ENCODE assay signal across 8 cellular contexts in the genomic region with DNA sequence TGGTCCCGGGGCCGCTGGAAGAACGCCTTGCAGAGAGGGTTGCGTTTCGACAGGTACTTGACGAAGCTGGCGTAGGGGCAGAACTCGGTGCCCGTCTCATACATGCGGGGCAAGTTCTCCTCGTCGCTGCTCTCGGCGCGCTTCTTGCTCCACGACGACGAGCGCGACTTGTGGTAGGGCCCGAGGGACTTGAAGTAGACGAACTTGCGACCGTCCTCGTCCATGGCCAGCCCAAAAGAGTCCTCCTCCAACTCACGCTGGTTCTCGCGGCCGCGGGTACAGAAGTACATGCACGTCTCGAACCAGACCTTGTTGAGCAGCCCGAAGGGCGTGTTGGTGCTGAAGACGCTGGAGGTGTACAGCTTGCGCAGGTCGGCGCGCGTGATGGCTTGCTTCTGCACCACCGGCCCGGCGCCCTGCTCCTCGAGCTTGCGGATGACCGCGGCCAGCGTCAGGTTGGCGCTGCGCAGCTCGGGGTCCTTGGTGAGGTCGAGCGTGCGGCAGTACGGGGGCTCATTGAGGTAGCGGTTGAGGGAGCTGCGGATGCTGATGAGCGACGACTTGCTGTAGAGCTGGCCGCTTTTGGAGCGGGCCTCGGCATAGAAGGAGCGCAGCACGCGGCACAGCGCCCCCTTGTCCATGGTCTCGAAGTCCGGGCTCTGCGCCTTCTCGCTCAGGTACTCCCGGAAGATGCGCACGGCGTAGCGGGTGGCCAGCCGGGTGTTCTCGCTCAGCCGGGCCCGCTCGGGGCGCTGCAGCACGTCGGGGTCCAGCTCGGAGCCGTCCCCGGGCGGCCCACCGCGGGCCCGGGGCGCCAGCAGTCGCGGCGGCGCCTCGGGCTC. TPM values are rescaled to one million over a fixed set of nuclear protein-coding genes. Genes with fewer than 3 reads are reported as not detected.
DNase-seq lines count a peak whose midpoint lies in the region; TF ChIP-seq lines count a peak whose summit lies in the region.

No MANE protein-coding gene starts in this region.

- TF ChIP-seq CTCF in osteoblast (IDR thresholded peaks at IDR 0.05; ENCODE audit: extremely low read depth, low read depth, low read length) (peak; percentile 35), transverse colon (IDR thresholded peaks at IDR 0.05) (peak in 3 of 5 experiments; percentile 21 to 37 (median 34))

- peaks cover 34% of the 10 kb centered on the region for H3K79me2 ChIP-seq in osteoblast (ENCODE audit: insufficient read depth, low read length)

- peaks cover 23% of the 10 kb centered on the region for H3K4me1 ChIP-seq in HAP-1
- H3K4me1 ChIP-seq in osteoblast (ENCODE audit: insufficient read depth, low read length): peaks cover 12% of the 10 kb centered on the region
- H3K4me1 ChIP-seq in transverse colon: peaks cover 10 to 63% (median 45%) of the 10 kb centered on the region in 4 donors

- peak; percentile 82 for DNase-seq in G401 (ENCODE audit: low spot score)
- no peak for DNase-seq in HAP-1 (ENCODE audit: low spot score in 2 of 2)
- DNase-seq in NCI-H526 treated with DMSO at 0.1 percent for 48 hours (lab: John Stamatoyannopoulos, UW): peak; percentile 63
- DNase-seq in activated naive CD4-positive, alpha-beta T cell treated with anti-CD3 and anti-CD28 coated beads, Interleukin-2, amount 50 U/mL, for 16 hours: peak; percentile 50
- peak; percentile 46 to 91 (median 80) for DNase-seq in head of caudate nucleus
- DNase-seq in osteoblast (ENCODE audit: insufficient read length, low spot score, missing footprints): no peak
- peak; percentile 60 for DNase-seq in transverse colon
- DNase-seq in epidermal melanocyte (ENCODE audit: insufficient read length, low spot score): no peak

- TF ChIP-seq POLR2A in transverse colon (IDR thresholded peaks at IDR 0.05): no peak

- no peaks in the 10 kb centered on the region for H3K27me3 ChIP-seq in HAP-1 (ENCODE audit: low read depth)
- H3K27me3 ChIP-seq in osteoblast (ENCODE audit: insufficient read depth, low read length): peaks cover 25% of the 10 kb centered on the region
- H3K27me3 ChIP-seq in transverse colon: peaks cover 36% of the 10 kb centered on the region

- H3K36me3 ChIP-seq in HAP-1 (replicated peaks): no peaks in the 10 kb centered on the region; the same call in 1 of the 2 replicates
- no peaks in the 10 kb centered on the region for H3K36me3 ChIP-seq in osteoblast (ENCODE audit: insufficient read depth, low read length)
- H3K36me3 ChIP-seq in transverse colon: no peaks in the 10 kb centered on the region

- H3K4me2 ChIP-seq in osteoblast (ENCODE audit: insufficient read depth, low read length): peak overlapping the region; percentile 83

- TF ChIP-seq EP300 in transverse colon (IDR thresholded peaks at IDR 0.05; ENCODE audit: low read depth): no peak

- H3K9me3 ChIP-seq in HAP-1: no peaks in the 10 kb centered on the region
- no peaks in the 10 kb centered on the region for H3K9me3 ChIP-seq in osteoblast (ENCODE audit: low read depth, low read length)
- no peaks in the 10 kb centered on the region for H3K9me3 ChIP-seq in transverse colon

- in situ Hi-C loops in G401 (cut with HindIII; ENCODE audit: low sequenced_read_pairs): no loop called here
- in situ Hi-C loops in HAP-1 (cut with MboI; ENCODE audit: low sequenced_read_pairs): no loop called here
- in situ Hi-C loops in transverse colon (cut with MboI; ENCODE audit: low pct_ligation_motif_present in 1 of 4, low pct_unique_long_range_greater_than_20kb in 1 of 4, low sequenced_read_pairs in 3 of 4): no loop called here

- H3K27ac ChIP-seq in osteoblast (ENCODE audit: low read depth, low read length) (no peak overlapping the region), transverse colon (peak overlapping the region; percentile 60 to 77 (median 70))

- H2AFZ ChIP-seq in osteoblast (ENCODE audit: low read length): peak overlapping the region; percentile 85

- H3K4me3 ChIP-seq in HAP-1 (peak overlapping the region; percentile 43), osteoblast (ENCODE audit: insufficient read depth, low read length) (peak overlapping the region; percentile 80), transverse colon (peak overlapping the region; percentile 60 to 95 (median 76))

- H4K20me1 ChIP-seq in osteoblast (ENCODE audit: insufficient read depth, low read length): peaks cover 17% of the 10 kb centered on the region

- WGBS in transverse colon (ENCODE audit: low coverage in 1 of 2), 2 donors: 48% methylated on average over 68 of the region's 96 CpGs; no CpG with 5 or more reads in 1 of the 2 donors

- intact Hi-C loops in head of caudate nucleus (cut with DNase I): loop anchor here (5.0 to 10.0 kb wide), 2 partner anchors 110 to 143 kb away; no protein-coding TSS in a partner anchor
- intact Hi-C loops in transverse colon (cut with DNase I; ENCODE audit: low total_unique reads): no loop called here

RNA-seq across cellular contexts. Expression of gene KCTD1, which starts 0.8 kb away (rescaled TPM):
- total RNA-seq in G401 (2014; rRNA removed; shearing (Covaris generic)): 11.5 and 26.0 TPM in 2 replicates
- total RNA-seq in osteoblast (14.4 and 14.8 TPM in 2 replicates), transverse colon (10 to 100 TPM in 3 of 4 donors, 1 to 10 TPM in 1; 9.0 to 42.3 (median 13.5) TPM)

Comparison
In these comparisons a context has a peak if more than half of its experiments do, and no peak if none do; other contexts are left out.
1. DNase-seq: peak in G401 (single experiment), NCI-H526 treated with DMSO at 0.1 percent for 48 hours (single experiment), activated naive CD4-positive, alpha-beta T cell treated with anti-CD3 and anti-CD28 coated beads, Interleukin-2, amount 50 U/mL, for 16 hours (single experiment), head of caudate nucleus (42 of 42) and transverse colon (single experiment); none in HAP-1 (0 of 2), osteoblast (single experiment) and epidermal melanocyte (single experiment).
2. Peak in every context shown above with its lines, with median percentiles within 50 percentile points of each other: H3K4me3 ChIP-seq.